ENCODE assay signal across 1 cellular context in the genomic region with DNA sequence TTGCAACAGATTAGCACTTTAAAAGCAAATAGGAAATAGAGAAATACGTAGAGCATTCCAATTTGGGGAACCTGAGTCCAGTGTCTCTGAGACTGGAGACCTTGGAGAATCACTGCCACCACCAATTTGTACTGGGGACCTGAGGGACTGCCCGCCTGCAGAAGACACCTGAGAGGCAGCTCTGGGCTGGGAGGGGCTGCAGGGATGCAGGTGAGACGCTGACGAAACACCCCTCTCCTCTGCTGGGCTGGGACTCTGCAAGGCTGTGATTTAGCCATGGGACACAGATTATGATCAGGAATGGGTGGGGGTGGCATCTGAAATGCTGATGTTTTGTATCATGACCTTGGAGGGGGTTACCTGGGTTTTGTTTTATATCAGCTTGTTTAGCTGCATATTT.
TF ChIP-seq lines count a peak whose summit lies in the region.

No MANE protein-coding gene starts in this region.

TF ChIP-seq in WTC11, 78 proteins besides CTCF, POLR2A, EP300 and RAD21:
- TF ChIP-seq ESRRA (CRISPR knock-in tag; IDR thresholded peaks at IDR 0.05; ENCODE audit: borderline replicate concordance) (no peak), ZNF416 (CRISPR knock-in tag; IDR thresholded peaks at IDR 0.05) (no peak), NR1H2 (CRISPR knock-in tag; IDR thresholded peaks at IDR 0.05) (no peak), FOXJ3 (CRISPR knock-in tag; IDR thresholded peaks at IDR 0.05; ENCODE audit: borderline replicate concordance) (no peak), AFF4 (CRISPR knock-in tag; IDR thresholded peaks at IDR 0.05; ENCODE audit: borderline replicate concordance) (no peak), ATF1 (CRISPR knock-in tag; IDR thresholded peaks at IDR 0.05) (no peak), TEAD4 (CRISPR knock-in tag; IDR thresholded peaks at IDR 0.05) (no peak), SMAD4 (CRISPR knock-in tag; IDR thresholded peaks at IDR 0.05) (no peak), NR3C1 (CRISPR knock-in tag; conservative IDR thresholded peaks at IDR 0.05; ENCODE audit: low read depth) (no peak), TEAD1 (CRISPR knock-in tag; IDR thresholded peaks at IDR 0.05) (no peak), MYBL2 (CRISPR knock-in tag; IDR thresholded peaks at IDR 0.05) (no peak)
- TF ChIP-seq, protein P1, sequence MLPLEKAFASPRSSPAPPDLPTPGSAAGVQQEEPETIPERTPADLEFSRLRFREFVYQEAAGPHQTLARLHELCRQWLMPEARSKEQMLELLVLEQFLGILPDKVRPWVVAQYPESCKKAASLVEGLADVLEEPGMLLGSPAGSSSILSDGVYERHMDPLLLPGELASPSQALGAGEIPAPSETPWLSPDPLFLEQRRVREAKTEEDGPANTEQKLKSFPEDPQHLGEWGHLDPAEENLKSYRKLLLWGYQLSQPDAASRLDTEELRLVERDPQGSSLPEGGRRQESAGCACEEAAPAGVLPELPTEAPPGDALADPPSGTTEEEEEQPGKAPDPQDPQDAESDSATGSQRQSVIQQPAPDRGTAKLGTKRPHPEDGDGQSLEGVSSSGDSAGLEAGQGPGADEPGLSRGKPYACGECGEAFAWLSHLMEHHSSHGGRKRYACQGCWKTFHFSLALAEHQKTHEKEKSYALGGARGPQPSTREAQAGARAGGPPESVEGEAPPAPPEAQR (CRISPR knock-in tag; IDR thresholded peaks at IDR 0.05): no peak
- TF ChIP-seq, protein P2, sequence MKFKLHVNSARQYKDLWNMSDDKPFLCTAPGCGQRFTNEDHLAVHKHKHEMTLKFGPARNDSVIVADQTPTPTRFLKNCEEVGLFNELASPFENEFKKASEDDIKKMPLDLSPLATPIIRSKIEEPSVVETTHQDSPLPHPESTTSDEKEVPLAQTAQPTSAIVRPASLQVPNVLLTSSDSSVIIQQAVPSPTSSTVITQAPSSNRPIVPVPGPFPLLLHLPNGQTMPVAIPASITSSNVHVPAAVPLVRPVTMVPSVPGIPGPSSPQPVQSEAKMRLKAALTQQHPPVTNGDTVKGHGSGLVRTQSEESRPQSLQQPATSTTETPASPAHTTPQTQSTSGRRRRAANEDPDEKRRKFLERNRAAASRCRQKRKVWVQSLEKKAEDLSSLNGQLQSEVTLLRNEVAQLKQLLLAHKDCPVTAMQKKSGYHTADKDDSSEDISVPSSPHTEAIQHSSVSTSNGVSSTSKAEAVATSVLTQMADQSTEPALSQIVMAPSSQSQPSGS (CRISPR knock-in tag; IDR thresholded peaks at IDR 0.05; ENCODE audit: borderline replicate concordance, low read depth): no peak
- TF ChIP-seq, protein P3, sequence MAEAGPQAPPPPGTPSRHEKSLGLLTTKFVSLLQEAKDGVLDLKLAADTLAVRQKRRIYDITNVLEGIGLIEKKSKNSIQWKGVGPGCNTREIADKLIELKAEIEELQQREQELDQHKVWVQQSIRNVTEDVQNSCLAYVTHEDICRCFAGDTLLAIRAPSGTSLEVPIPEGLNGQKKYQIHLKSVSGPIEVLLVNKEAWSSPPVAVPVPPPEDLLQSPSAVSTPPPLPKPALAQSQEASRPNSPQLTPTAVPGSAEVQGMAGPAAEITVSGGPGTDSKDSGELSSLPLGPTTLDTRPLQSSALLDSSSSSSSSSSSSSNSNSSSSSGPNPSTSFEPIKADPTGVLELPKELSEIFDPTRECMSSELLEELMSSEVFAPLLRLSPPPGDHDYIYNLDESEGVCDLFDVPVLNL (CRISPR knock-in tag; IDR thresholded peaks at IDR 0.05; ENCODE audit: borderline replicate concordance, low read depth): no peak
